In the genomic region with DNA sequence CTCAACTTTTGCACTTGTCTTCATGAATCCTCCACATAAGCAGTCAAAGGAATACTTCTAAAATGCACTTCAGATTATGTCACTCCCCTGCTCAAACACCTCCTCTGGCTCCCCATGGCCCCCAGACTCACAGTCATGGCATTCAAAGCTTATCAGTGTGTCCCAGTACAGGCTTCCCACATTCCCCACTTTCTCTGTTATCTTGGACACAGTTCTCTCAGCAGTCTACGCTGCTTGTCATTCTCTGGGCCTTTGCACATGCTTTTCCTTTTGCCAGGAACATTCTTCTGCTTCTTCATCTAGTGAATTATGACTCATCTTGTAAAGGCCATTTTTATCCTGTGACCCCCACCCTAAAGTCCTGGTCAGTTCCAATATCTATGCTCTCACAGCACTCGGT, we compare ENCODE assay signal across 21 cellular contexts. TPM values are rescaled to one million over a fixed set of nuclear protein-coding genes. Genes with fewer than 3 reads are reported as not detected.
A peak's percentile ranks its signal among the peaks of the same experiment; 100 is the strongest.
DNase-seq lines count a peak whose midpoint lies in the region; ATAC-seq, FAIRE-seq and TF ChIP-seq lines count a peak whose summit lies in the region.
"Had no signal": no experiment of that assay in that cellular context is flagged by ENCODE, and none has a peak within 500 bp of the region (broad histone marks: within the 10 kb centered on the region; RNA-seq: fewer than 3 reads in every experiment).

No MANE protein-coding gene starts in this region.

- no peaks in the 10 kb centered on the region for H4K20me1 ChIP-seq in HepG2 (ENCODE audit: insufficient read depth, low read length)

- peaks cover 46% of the 10 kb centered on the region for H3K4me1 ChIP-seq in HepG2 (ENCODE audit: insufficient read depth, low read length)
- no peaks in the 10 kb centered on the region for H3K4me1 ChIP-seq in right lobe of liver
- H3K4me1 ChIP-seq in endodermal cell (ENCODE audit: control insufficient read depth, insufficient read depth, low read length) = peaks cover 4% of the 10 kb centered on the region
- no peaks in the 10 kb centered on the region for H3K4me1 ChIP-seq in BE2C
- H3K4me1 ChIP-seq: A549 had no signal

- in situ Hi-C loops in HepG2 (cut with HindIII; ENCODE audit: extremely low pct_ligation_motif_present, low pct_unique_long_range_greater_than_20kb) = no loop called here

- no peak for TF ChIP-seq EP300 in HepG2 (IDR thresholded peaks at IDR 0.05; ENCODE audit: low read depth in 2 of 2, low read length in 2 of 2)
- no peak for TF ChIP-seq EP300 in HepG2 (CRISPR knock-in tag; IDR thresholded peaks at IDR 0.05; ENCODE audit: borderline replicate concordance)

- H3K4me3 ChIP-seq in HepG2 (replicated peaks in 1 of 3; ENCODE audit: insufficient read depth in 1 of 3, low read depth in 2 of 3, low read length in 3 of 3) (no peak overlapping the region), right lobe of liver (no peak overlapping the region), endodermal cell (ENCODE audit: low read length) (no peak overlapping the region), BE2C (ENCODE audit: low read depth, low read length) (no peak overlapping the region)
- H3K4me3 ChIP-seq: A549, GM23248 had no signal

- TF ChIP-seq CTCF in HepG2 (CRISPR knock-in tag; IDR thresholded peaks at IDR 0.05) (no peak), right lobe of liver (IDR thresholded peaks at IDR 0.05) (no peak), endodermal cell (conservative IDR thresholded peaks at IDR 0.05) (no peak), neural crest cell (conservative IDR thresholded peaks at IDR 0.05) (no peak), BE2C (IDR thresholded peaks at IDR 0.05; ENCODE audit: low read depth, low read length) (no peak)

- no peak overlapping the region for H3K4me2 ChIP-seq in HepG2 (ENCODE audit: low read depth, low read length)
- H3K4me2 ChIP-seq: A549 had no signal

- POLR2A ChIA-PET in HepG2 (lab: Yijun Ruan, JAX) = no interaction called here

- BruUV-seq in HepG2 (replicated peaks; lab: Mats Ljungman, UMichigan) = no TSS peak

- no peak overlapping the region for H2AFZ ChIP-seq in HepG2 (ENCODE audit: low read length)
- H2AFZ ChIP-seq: GM23248 had no signal

- H3K79me2 ChIP-seq in HepG2 (ENCODE audit: insufficient read depth, low read length) = no peaks in the 10 kb centered on the region

- H3K9me3 ChIP-seq in HepG2 (ENCODE audit: low read length) (no peaks in the 10 kb centered on the region), right lobe of liver (no peaks in the 10 kb centered on the region), endodermal cell (ENCODE audit: control insufficient read depth, low read length) (peaks cover 23% of the 10 kb centered on the region), BE2C (no peaks in the 10 kb centered on the region)

- intact Hi-C loops in HepG2 (cut with micrococcal nuclease; ENCODE audit: unreplicated experiment) = no loop called here
- intact Hi-C loops in right lobe of liver (cut with DNase I) = no loop called here

- no peak for ATAC-seq in HepG2
- ATAC-seq in right lobe of liver = no peak
- ATAC-seq in HG02840 (IDR thresholded peaks at IDR 0.05; ENCODE audit: low FRiP score, unreplicated experiment) = no peak
- ATAC-seq: A549, HCT116 had no signal

- no peak overlapping the region for H3K27ac Mint-ChIP-seq in endodermal cell
- peak overlapping the region; percentile 52 for H3K27ac Mint-ChIP-seq in neural crest cell (ENCODE audit: unreplicated experiment)
- H3K27ac Mint-ChIP-seq: CD4-positive, alpha-beta memory T cell; H9 had no signal

- TF ChIP-seq RAD21 in HepG2 (CRISPR knock-in tag; IDR thresholded peaks at IDR 0.05) = no peak

- H3K27ac ChIP-seq in HepG2 (ENCODE audit: extremely low read length, insufficient read depth, low read length) (no peak overlapping the region), right lobe of liver (no peak overlapping the region), endodermal cell (ENCODE audit: low read depth, low read length) (no peak overlapping the region)
- H3K27ac ChIP-seq: A549, GM23248 had no signal

- no peak for TF ChIP-seq POLR2A in HepG2 (IDR thresholded peaks at IDR 0.05; ENCODE audit: insufficient read depth in 1 of 2, low read depth in 2 of 2, low read length in 2 of 2)
- TF ChIP-seq POLR2A in right lobe of liver (IDR thresholded peaks at IDR 0.05) = no peak

- FAIRE-seq in HepG2 (lab: Jason Lieb, UNC) = no peak
- FAIRE-seq: A549, G401.6, GM12892 had no signal

- H3K36me3 Mint-ChIP-seq in endodermal cell (ENCODE audit: low read depth) (no peaks in the 10 kb centered on the region), neural crest cell (ENCODE audit: low read depth) (peaks cover 5% of the 10 kb centered on the region)

- H3K9ac ChIP-seq in HepG2 (ENCODE audit: insufficient read depth, low read depth, low read length) = no peak overlapping the region
- no peak overlapping the region for H3K9ac ChIP-seq in endodermal cell (ENCODE audit: extremely low read depth, low read length, poor library complexity, severe bottlenecking)
- H3K9ac ChIP-seq: GM23248 had no signal

- H3K4me3 Mint-ChIP-seq in endodermal cell (no peak overlapping the region), neural crest cell (no peak overlapping the region)
- H3K4me3 Mint-ChIP-seq: CD4-positive, alpha-beta memory T cell; H9 had no signal

- H3K36me3 ChIP-seq in HepG2 (replicated peaks in 1 of 2; ENCODE audit: control insufficient read depth in 1 of 2, insufficient read depth in 2 of 2, low read length in 2 of 2) (peaks cover 12 to 38% of the 10 kb centered on the region in 2 experiments; a peak in 3 of 5 replicates), right lobe of liver (no peaks in the 10 kb centered on the region), endodermal cell (ENCODE audit: control insufficient read depth, insufficient read depth, low read length) (no peaks in the 10 kb centered on the region), BE2C (no peaks in the 10 kb centered on the region)

- CTCF ChIA-PET in HepG2 (lab: Yijun Ruan, JAX; ENCODE audit: low intra/inter-chr PET ratio, low total read pairs) = no interaction called here

- WGBS in HepG2 (ENCODE audit: low lambda C conversion rate) = 98% methylated on average over 2 of the region's 2 CpGs
- 80% methylated on average over 2 of the region's 2 CpGs for WGBS in right lobe of liver (ENCODE audit: insufficient coverage, low coverage, low lambda C conversion rate, missing lambda C conversion rate)
- WGBS in endodermal cell (ENCODE audit: insufficient coverage in 1 of 2, insufficient read length in 1 of 2), 2 experiments = 89 to 94% methylated on average over 2 of the region's 2 CpGs

- DNase-seq in HepG2 (ENCODE audit: low spot score) (no peak), right lobe of liver (no peak), endodermal cell (peak; percentile 10), neural crest cell (ENCODE audit: low read depth, low spot score) (no peak), BE2C (no peak), DMS 273 treated with DMSO at 0.1 percent for 48 hours (lab: John Stamatoyannopoulos, UW) (no peak)
- DNase-seq: 8988T; AML-193; Calu3; CD4-positive, alpha-beta memory T cell; COR-L47; DMS153; DND-41; GM23248; H9 had no signal

- peaks cover 24% of the 10 kb centered on the region for H3K4me1 Mint-ChIP-seq in endodermal cell
- peaks cover 14% of the 10 kb centered on the region for H3K4me1 Mint-ChIP-seq in neural crest cell
- H3K4me1 Mint-ChIP-seq: CD4-positive, alpha-beta memory T cell had no signal

- H3K27me3 Mint-ChIP-seq in endodermal cell (ENCODE audit: insufficient read depth) (peaks cover 11% of the 10 kb centered on the region), neural crest cell (ENCODE audit: low read depth) (no peaks in the 10 kb centered on the region)

- H3K27me3 ChIP-seq in HepG2 (ENCODE audit: control insufficient read depth in 1 of 2, insufficient read depth in 2 of 2, low read length in 2 of 2) = no peaks in the 10 kb centered on the region
- no peaks in the 10 kb centered on the region for H3K27me3 ChIP-seq in right lobe of liver
- H3K27me3 ChIP-seq in endodermal cell (ENCODE audit: control insufficient read depth, insufficient read depth, low read length, poor library complexity, severe bottlenecking) = no peaks in the 10 kb centered on the region
- H3K27me3 ChIP-seq in BE2C = no peaks in the 10 kb centered on the region; the same call in 1 of the 2 replicates

- peaks cover 10% of the 10 kb centered on the region for H3K9me3 Mint-ChIP-seq in endodermal cell
- H3K9me3 Mint-ChIP-seq in neural crest cell = peaks cover 6% of the 10 kb centered on the region

TF ChIP-seq in HepG2, 621 proteins besides CTCF, POLR2A, EP300 and RAD21 (continues in another document):
- peak; percentile 34; the same call in 1 of the 2 replicates for TF ChIP-seq ZMYM3 (CRISPR knock-in tag; IDR thresholded peaks at IDR 0.05)
- TF ChIP-seq ZNF484 (CRISPR knock-in tag; IDR thresholded peaks at IDR 0.05; ENCODE audit: borderline replicate concordance, low read depth) = no peak

RNA-seq across cellular contexts. Expression of gene SLC13A3, which starts 31.8 kb away (rescaled TPM):
- total RNA-seq in HepG2 (2016; rRNA removed; fragmentation: Illumina TruSeq; extraction: Trizol) (27.9 and 66.5 TPM in 2 replicates), right lobe of liver (10 to 100 TPM in 3 of 6 experiments, 1 to 10 TPM in 3; 3.7 to 14.6 (median 9.3) TPM), endodermal cell (1 to 10 TPM; 7.3 to 9.0 TPM), neural crest cell (6.1 and 6.7 TPM in 2 replicates)
- 23.8 and 30.4 TPM in 2 replicates for total RNA-seq in HepG2 (2016; cell fraction: cytosol; rRNA removed; fragmentation: Illumina TruSeq; extraction: Trizol; ENCODE audit: low read depth)
- total RNA-seq in HepG2 (2016; cell fraction: insoluble cytoplasmic fraction; rRNA removed; fragmentation: Illumina TruSeq; extraction: Trizol) = 29.2 and 65.4 TPM in 2 replicates
- total RNA-seq in HepG2 (2016; cell fraction: membrane; rRNA removed; fragmentation: Illumina TruSeq; extraction: Trizol) = 25.6 and 35.7 TPM in 2 replicates
- total RNA-seq in HepG2 (2016; cell fraction: nucleus; rRNA removed; fragmentation: Illumina TruSeq; extraction: Trizol) = 59.9 and 65.1 TPM in 2 replicates
- 63.3 and 76.0 TPM in 2 replicates for polyA plus RNA-seq in HepG2 (2011; rRNA removed)
- polyA plus RNA-seq in HepG2 (2011; cell fraction: cytosol; rRNA removed) = 40.8 and 74.9 TPM in 2 replicates
- 88.1 and 138 TPM in 2 replicates for polyA plus RNA-seq in HepG2 (2011; cell fraction: nucleus; rRNA removed)
- polyA plus RNA-seq in HepG2 (2012) = 42.2 and 59.1 TPM in 2 replicates
- polyA plus RNA-seq in HepG2 (2016; cell fraction: cytosol; fragmentation: Illumina TruSeq; extraction: Trizol; ENCODE audit: low read depth) = 25.1 and 35.1 TPM in 2 replicates
- 30.5 and 31.8 TPM in 2 replicates for polyA plus RNA-seq in HepG2 (2016; cell fraction: insoluble cytoplasmic fraction; fragmentation: Illumina TruSeq; extraction: Trizol; ENCODE audit: low read depth)
- polyA plus RNA-seq in HepG2 (2016; cell fraction: membrane; fragmentation: Illumina TruSeq; extraction: Trizol; ENCODE audit: low read depth) = 24.6 and 30.2 TPM in 2 replicates
- polyA plus RNA-seq in HepG2 (2016; cell fraction: nucleus; fragmentation: Illumina TruSeq; extraction: Trizol; ENCODE audit: insufficient read depth, low read depth) = 99.0 and 99.2 TPM in 2 replicates
- polyA minus RNA-seq in HepG2 (2011; rRNA and poly(A)+ RNA removed; ENCODE audit: low replicate concordance) = 0.42 and 193 TPM in 2 replicates
- polyA minus RNA-seq in HepG2 (2011; cell fraction: cytosol; rRNA and poly(A)+ RNA removed) = 32.3 and 43.5 TPM in 2 replicates
- 50.4 and 63.9 TPM in 2 replicates for polyA minus RNA-seq in HepG2 (2011; cell fraction: nucleus; rRNA and poly(A)+ RNA removed)
- 4.2 TPM for polyA plus RNA-seq in endodermal cell (2013, experiment 1 of 2)
- polyA plus RNA-seq in endodermal cell (2013, experiment 2 of 2) = 3.9 TPM
- 0.17 TPM for polyA plus RNA-seq in BE2C (2012; ENCODE audit: insufficient read depth, insufficient read length, low read depth)
- total RNA-seq: Calu3, H4 had no signal
- polyA plus RNA-seq: CD4-positive, alpha-beta memory T cell had no signal
